ENCODE assay signal across 8 cellular contexts in the genomic region with DNA sequence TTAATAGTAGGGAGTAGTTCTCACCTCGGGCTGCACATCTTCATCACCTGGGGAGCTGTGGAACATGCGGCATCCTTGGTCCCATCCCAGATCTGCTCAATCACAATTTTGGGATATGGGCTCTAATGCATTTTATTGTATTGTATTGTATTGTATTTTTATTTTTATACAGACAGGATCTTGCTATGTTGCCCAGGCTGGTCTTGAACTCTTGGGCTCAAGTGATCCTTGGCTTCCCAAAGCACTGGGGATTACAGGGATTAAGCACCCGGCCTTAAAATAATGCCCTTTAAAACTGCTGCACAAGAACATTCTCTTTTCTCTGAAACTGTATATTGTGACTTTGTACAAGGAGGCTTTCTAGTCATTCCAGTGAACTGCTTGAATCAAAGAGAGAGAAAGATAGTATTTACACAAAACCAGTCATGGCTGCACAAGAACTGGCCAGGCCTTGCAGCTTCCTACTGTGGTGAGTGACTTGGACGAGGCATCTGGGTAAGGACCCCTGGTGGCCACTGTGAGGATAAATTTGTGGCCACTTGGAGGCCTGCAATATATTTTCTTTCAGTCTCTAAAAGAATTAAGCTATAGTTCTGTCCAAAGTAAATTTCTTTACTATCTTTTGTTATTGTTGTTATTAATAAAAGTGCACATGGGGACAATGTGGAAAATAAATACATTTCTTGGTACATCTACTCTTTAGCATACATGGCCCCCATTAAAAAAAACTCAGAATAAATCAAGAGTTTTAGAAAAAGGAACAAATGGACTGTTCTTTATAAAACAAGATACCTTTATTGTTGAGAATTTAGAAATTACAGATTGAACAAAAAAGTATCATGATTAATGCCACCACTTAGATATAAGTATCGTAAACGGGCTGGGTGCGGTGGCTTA. TPM values are rescaled to one million over a fixed set of nuclear protein-coding genes. Genes with fewer than 3 reads are reported as not detected.
DNase-seq lines count a peak whose midpoint lies in the region; ATAC-seq, FAIRE-seq and TF ChIP-seq lines count a peak whose summit lies in the region.

No MANE protein-coding gene starts in this region.

- no peak overlapping the region for H3K9ac ChIP-seq in HepG2 (ENCODE audit: insufficient read depth, low read depth, low read length)

- ATAC-seq in HG02885 (IDR thresholded peaks at IDR 0.05; ENCODE audit: poor library complexity, unreplicated experiment) (peak; percentile 66), HepG2 (peak; percentile 78), HG03039 (IDR thresholded peaks at IDR 0.05; ENCODE audit: unreplicated experiment) (no peak)

- TF ChIP-seq EP300 in HepG2 (IDR thresholded peaks at IDR 0.05; ENCODE audit: low read depth in 2 of 2, low read length in 2 of 2) (no peak), HepG2 (CRISPR knock-in tag; IDR thresholded peaks at IDR 0.05; ENCODE audit: borderline replicate concordance) (no peak)

- peaks cover 3% of the 10 kb centered on the region for H3K79me2 ChIP-seq in HepG2 (ENCODE audit: insufficient read depth, low read length)

- no peak for TF ChIP-seq POLR2A in HepG2 (IDR thresholded peaks at IDR 0.05; ENCODE audit: insufficient read depth in 1 of 2, low read depth in 2 of 2, low read length in 2 of 2)

- H3K27ac ChIP-seq in HepG2 (ENCODE audit: extremely low read length, insufficient read depth, low read length) = peak overlapping the region; percentile 51

- in situ Hi-C loops in HepG2 (cut with HindIII; ENCODE audit: extremely low pct_ligation_motif_present, low pct_unique_long_range_greater_than_20kb) = loop anchor here (5.0 kb wide), 2 partner anchors 163 to 313 kb away; no protein-coding TSS in a partner anchor

- no peaks in the 10 kb centered on the region for H3K9me3 ChIP-seq in HepG2 (ENCODE audit: low read length)

- H2AFZ ChIP-seq in HepG2 (ENCODE audit: low read length) = no peak overlapping the region

- BruUV-seq in HepG2 (replicated peaks; lab: Mats Ljungman, UMichigan) = no TSS peak

- peaks cover 6 to 20% of the 10 kb centered on the region in 2 experiments for H3K36me3 ChIP-seq in HepG2 (replicated peaks in 1 of 2; ENCODE audit: control insufficient read depth in 1 of 2, insufficient read depth in 2 of 2, low read length in 2 of 2)

- CTCF ChIA-PET in HepG2 (lab: Yijun Ruan, JAX; ENCODE audit: low intra/inter-chr PET ratio, low total read pairs) = interaction anchor here (3.2 kb wide), 1 partner anchor 162 kb away, joined by 46 read pairs; no protein-coding TSS in a partner anchor

- POLR2A ChIA-PET in HepG2 (lab: Yijun Ruan, JAX) = interaction anchor here (0.6 to 2.0 kb wide), 4 partner anchors 48 to 254 kb away, joined by 4 to 15 read pairs (median 6); a partner anchor contains a TSS

- peak; percentile 65 for FAIRE-seq in HepG2 (lab: Jason Lieb, UNC)

- H4K20me1 ChIP-seq in HepG2 (ENCODE audit: insufficient read depth, low read length) = 0 out of 2 replicates have a peak, but pooled peaks cover 4% of the 10 kb centered on the region

- 83% methylated on average over 7 of the region's 7 CpGs for WGBS in HepG2 (ENCODE audit: low lambda C conversion rate)

- peak; percentile 71 for TF ChIP-seq RAD21 in HepG2 (CRISPR knock-in tag; IDR thresholded peaks at IDR 0.05)

- peaks cover 54% of the 10 kb centered on the region for H3K4me1 ChIP-seq in HepG2 (ENCODE audit: insufficient read depth, low read length)

- H3K4me2 ChIP-seq in HepG2 (ENCODE audit: low read depth, low read length) = peak overlapping the region; percentile 15; the same call in 1 of the 2 replicates

- H3K4me3 ChIP-seq in choroid plexus epithelial cell (ENCODE audit: low read depth, low read length) = no peak overlapping the region
- H3K4me3 ChIP-seq in HepG2 (replicated peaks in 1 of 3; ENCODE audit: insufficient read depth in 1 of 3, low read depth in 2 of 3, low read length in 3 of 3) = no peak overlapping the region

- intact Hi-C loops in HepG2 (cut with micrococcal nuclease; ENCODE audit: unreplicated experiment) = loop anchor here (1.0 to 10.0 kb wide), 4 partner anchors 48 to 930 kb away; a partner anchor contains a TSS

- TF ChIP-seq CTCF in GM10266 (IDR thresholded peaks at IDR 0.05; ENCODE audit: control insufficient read depth, insufficient read depth, low read depth, missing control alignments) (peak; percentile 74), choroid plexus epithelial cell (conservative IDR thresholded peaks at IDR 0.05; ENCODE audit: low read depth, low read length) (peak; percentile 92), HepG2 (CRISPR knock-in tag; IDR thresholded peaks at IDR 0.05) (peak; percentile 77)

- no peaks in the 10 kb centered on the region for H3K27me3 ChIP-seq in HepG2 (ENCODE audit: control insufficient read depth in 1 of 2, insufficient read depth in 2 of 2, low read length in 2 of 2)

- DNase-seq in GM10266 (ENCODE audit: extremely low spot score) (peak; percentile 75), NCI-H460 (ENCODE audit: extremely low read depth, low read depth) (peak; percentile 80), choroid plexus epithelial cell (ENCODE audit: low read depth) (peak; percentile 92), HepG2 (ENCODE audit: low spot score) (peak; percentile 80)
- DNase-seq in activated CD4-positive, alpha-beta T cell treated with anti-CD3 and anti-CD28 coated beads for 24 hours (ENCODE audit: low read depth in 2 of 2) = peak; percentile 18 to 33
- DNase-seq in stimulated activated CD4-positive, alpha-beta T cell treated with anti-CD3 and anti-CD28 coated beads, TNF-alpha, amount 100 ng/mL, for 24 hours (ENCODE audit: low read depth in 3 of 3) = peak; percentile 9 to 50 (median 30)

TF ChIP-seq in HepG2, 621 proteins besides CTCF, POLR2A, EP300 and RAD21 (continues in another document):
- TF ChIP-seq FOXA1 (IDR thresholded peaks at IDR 0.05) = no peak
- peak; percentile 29; the same call in 1 of the 2 replicates for TF ChIP-seq FOXA1 (CRISPR knock-in tag; IDR thresholded peaks at IDR 0.05)
- peak; percentile 65 for TF ChIP-seq ZNF121 (CRISPR knock-in tag; IDR thresholded peaks at IDR 0.05)
- TF ChIP-seq ZFY (CRISPR knock-in tag; IDR thresholded peaks at IDR 0.05) = peak; percentile 52; the same call in 1 of the 2 replicates
- TF ChIP-seq STAG1 (CRISPR knock-in tag; IDR thresholded peaks at IDR 0.05) = peak; percentile 76
- peak; percentile 58 for TF ChIP-seq SAP130 (CRISPR knock-in tag; IDR thresholded peaks at IDR 0.05; ENCODE audit: low read depth)
- TF ChIP-seq, protein P1, sequence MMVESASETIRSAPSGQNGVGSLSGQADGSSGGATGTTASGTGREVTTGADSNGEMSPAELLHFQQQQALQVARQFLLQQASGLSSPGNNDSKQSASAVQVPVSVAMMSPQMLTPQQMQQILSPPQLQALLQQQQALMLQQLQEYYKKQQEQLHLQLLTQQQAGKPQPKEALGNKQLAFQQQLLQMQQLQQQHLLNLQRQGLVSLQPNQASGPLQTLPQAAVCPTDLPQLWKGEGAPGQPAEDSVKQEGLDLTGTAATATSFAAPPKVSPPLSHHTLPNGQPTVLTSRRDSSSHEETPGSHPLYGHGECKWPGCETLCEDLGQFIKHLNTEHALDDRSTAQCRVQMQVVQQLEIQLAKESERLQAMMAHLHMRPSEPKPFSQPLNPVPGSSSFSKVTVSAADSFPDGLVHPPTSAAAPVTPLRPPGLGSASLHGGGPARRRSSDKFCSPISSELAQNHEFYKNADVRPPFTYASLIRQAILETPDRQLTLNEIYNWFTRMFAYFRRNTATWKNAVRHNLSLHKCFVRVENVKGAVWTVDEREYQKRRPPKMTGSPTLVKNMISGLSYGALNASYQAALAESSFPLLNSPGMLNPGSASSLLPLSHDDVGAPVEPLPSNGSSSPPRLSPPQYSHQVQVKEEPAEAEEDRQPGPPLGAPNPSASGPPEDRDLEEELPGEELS (CRISPR knock-in tag; IDR thresholded peaks at IDR 0.05) = 0 out of 2 replicates have a peak, but pooled peaks have one; percentile 18
- TF ChIP-seq ZC3H13 (CRISPR knock-in tag; IDR thresholded peaks at IDR 0.05) = no peak
- 0 out of 2 replicates have a peak, but pooled peaks have one; percentile 25 for TF ChIP-seq ZNF644 (CRISPR knock-in tag; IDR thresholded peaks at IDR 0.05; ENCODE audit: low read depth)
- peak; percentile 68 for TF ChIP-seq YY1 (IDR thresholded peaks at IDR 0.05; ENCODE audit: insufficient read depth, insufficient replicate concordance, low read depth, low read length)
- no peak for TF ChIP-seq SIX1 (CRISPR knock-in tag; IDR thresholded peaks at IDR 0.05; ENCODE audit: borderline replicate concordance)
- 0 out of 2 replicates have a peak, but pooled peaks have one; percentile 16 for TF ChIP-seq BCL6 (CRISPR knock-in tag; IDR thresholded peaks at IDR 0.05)
- TF ChIP-seq SMC3 (IDR thresholded peaks at IDR 0.05; ENCODE audit: low read length) = peak; percentile 97
- peak; percentile 54; the same call in 1 of the 2 replicates for TF ChIP-seq ZFX (CRISPR knock-in tag; IDR thresholded peaks at IDR 0.05; ENCODE audit: low read depth)
- TF ChIP-seq ZNF567 (CRISPR knock-in tag; IDR thresholded peaks at IDR 0.05; ENCODE audit: borderline replicate concordance) = no peak

RNA-seq across cellular contexts. Expression of a gene that starts 48.0 kb away (rescaled TPM):
- total RNA-seq in NCI-H460 (2014; rRNA removed; shearing (Covaris generic)) = 53.3 and 73.3 TPM in 2 replicates
- polyA plus RNA-seq in NCI-H460 (2014; cell fraction: nucleus; rRNA removed) = 46.7 and 47.6 TPM in 2 replicates
- total RNA-seq in HepG2 (2016; rRNA removed; fragmentation: Illumina TruSeq; extraction: Trizol) = 25.6 and 33.0 TPM in 2 replicates
- total RNA-seq in HepG2 (2016; cell fraction: cytosol; rRNA removed; fragmentation: Illumina TruSeq; extraction: Trizol; ENCODE audit: low read depth) = 14.7 and 15.8 TPM in 2 replicates
- 26.3 and 39.6 TPM in 2 replicates for total RNA-seq in HepG2 (2016; cell fraction: insoluble cytoplasmic fraction; rRNA removed; fragmentation: Illumina TruSeq; extraction: Trizol)
- 11.4 and 12.5 TPM in 2 replicates for total RNA-seq in HepG2 (2016; cell fraction: membrane; rRNA removed; fragmentation: Illumina TruSeq; extraction: Trizol)
- total RNA-seq in HepG2 (2016; cell fraction: nucleus; rRNA removed; fragmentation: Illumina TruSeq; extraction: Trizol) = 21.0 and 25.5 TPM in 2 replicates
- 24.4 and 31.1 TPM in 2 replicates for polyA plus RNA-seq in HepG2 (2011; rRNA removed)
- 15.6 and 21.0 TPM in 2 replicates for polyA plus RNA-seq in HepG2 (2011; cell fraction: cytosol; rRNA removed)
- polyA plus RNA-seq in HepG2 (2011; cell fraction: nucleus; rRNA removed) = 26.3 and 27.5 TPM in 2 replicates
- 35.3 and 48.1 TPM in 2 replicates for polyA plus RNA-seq in HepG2 (2012)
- 5.5 and 5.9 TPM in 2 replicates for polyA plus RNA-seq in HepG2 (2016; cell fraction: cytosol; fragmentation: Illumina TruSeq; extraction: Trizol; ENCODE audit: low read depth)
- polyA plus RNA-seq in HepG2 (2016; cell fraction: insoluble cytoplasmic fraction; fragmentation: Illumina TruSeq; extraction: Trizol; ENCODE audit: low read depth) = 33.2 and 36.2 TPM in 2 replicates
- 7.0 and 7.4 TPM in 2 replicates for polyA plus RNA-seq in HepG2 (2016; cell fraction: membrane; fragmentation: Illumina TruSeq; extraction: Trizol; ENCODE audit: low read depth)
- 60.6 and 63.9 TPM in 2 replicates for polyA plus RNA-seq in HepG2 (2016; cell fraction: nucleus; fragmentation: Illumina TruSeq; extraction: Trizol; ENCODE audit: insufficient read depth, low read depth)
- polyA minus RNA-seq in HepG2 (2011; rRNA and poly(A)+ RNA removed; ENCODE audit: low replicate concordance) = 9.1 and 14.9 TPM in 2 replicates
- polyA minus RNA-seq in HepG2 (2011; cell fraction: cytosol; rRNA and poly(A)+ RNA removed) = 13.1 and 16.3 TPM in 2 replicates
- polyA minus RNA-seq in HepG2 (2011; cell fraction: nucleus; rRNA and poly(A)+ RNA removed) = 44.9 and 47.3 TPM in 2 replicates

Comparison
In these comparisons a context has a peak if more than half of its experiments do, and no peak if none do; other contexts are left out.
1. DNase-seq: peak in every context shown above with its lines; median percentile 92 in choroid plexus epithelial cell; 80 in NCI-H460; 80 in HepG2; 75 in GM10266; 30 in stimulated activated CD4-positive, alpha-beta T cell treated with anti-CD3 and anti-CD28 coated beads, TNF-alpha, amount 100 ng/mL, for 24 hours; 26 in activated CD4-positive, alpha-beta T cell treated with anti-CD3 and anti-CD28 coated beads for 24 hours.